Comparison of ENCODE assay signal across 8 cellular contexts in genomic region chr20:23235173-23236027, GRCh38.
A peak's percentile ranks its signal among the peaks of the same experiment; 100 is the strongest.
DNase-seq lines count a peak whose midpoint lies in the region; FAIRE-seq and TF ChIP-seq lines count a peak whose summit lies in the region.

No MANE protein-coding gene starts in this region.

- no peaks in the 10 kb centered on the region for H3K79me2 ChIP-seq in astrocyte (ENCODE audit: insufficient read depth, low read length)

- FAIRE-seq in astrocyte (lab: Jason Lieb, UNC) (no peak), frontal cortex (lab: Jason Lieb, UNC) (no peak)

- peaks cover 20% of the 10 kb centered on the region for H3K27me3 Mint-ChIP-seq in HFFc6 (ENCODE audit: insufficient read depth)
- H3K27me3 Mint-ChIP-seq in astrocyte (ENCODE audit: low read depth, unreplicated experiment) = peaks cover 13% of the 10 kb centered on the region

- no peaks in the 10 kb centered on the region for H3K36me3 ChIP-seq in astrocyte (ENCODE audit: insufficient read depth, low read length)

- TF ChIP-seq CTCF in HFFc6 (IDR thresholded peaks at IDR 0.05) = peak; percentile 92
- peak; percentile 68 for TF ChIP-seq CTCF in astrocyte (IDR thresholded peaks at IDR 0.05; ENCODE audit: insufficient read depth, low read depth, low read length)

- DNase-seq in G401 (ENCODE audit: low spot score) (peak; percentile 56), HFFc6 (peak; percentile 11), NOMO-1 (lab: John Stamatoyannopoulos, UW; ENCODE audit: unreplicated experiment in 2 of 2) (peak; percentile 30 to 65), astrocyte (ENCODE audit: low read depth) (peak; percentile 25), iPS DF 19.7 (ENCODE audit: low read depth, low spot score) (peak; percentile 38), NCI-H2081 treated with DMSO at 0.1 percent for 48 hours (lab: John Stamatoyannopoulos, UW) (no peak), frontal cortex (ENCODE audit: low spot score in 2 of 2) (no peak)
- peak; percentile 32 for DNase-seq in stimulated activated CD4-positive, alpha-beta T cell treated with anti-CD3 and anti-CD28 coated beads, Interleukin-1b, Interleukin-23, amount 100 ng/mL, for 48 hours

- H3K4me2 ChIP-seq in astrocyte (ENCODE audit: low read length) = no peak overlapping the region

- H3K27ac ChIP-seq in astrocyte (ENCODE audit: low read depth, low read length) = no peak overlapping the region

- no peaks in the 10 kb centered on the region for H4K20me1 ChIP-seq in astrocyte (ENCODE audit: insufficient read depth, low read length)

- H2AFZ ChIP-seq in astrocyte (ENCODE audit: low read depth, low read length) = no peak overlapping the region

- peaks cover 18% of the 10 kb centered on the region for H3K4me1 Mint-ChIP-seq in HFFc6 (ENCODE audit: low read depth)
- H3K4me1 Mint-ChIP-seq in astrocyte (ENCODE audit: low read depth, unreplicated experiment) = peaks cover 10% of the 10 kb centered on the region

- H3K9ac ChIP-seq in astrocyte (ENCODE audit: low read length) = no peak overlapping the region

- in situ Hi-C loops in G401 (cut with HindIII; ENCODE audit: low sequenced_read_pairs) = no loop called here

- peaks cover 5% of the 10 kb centered on the region for H3K9me3 ChIP-seq in astrocyte (ENCODE audit: insufficient read depth, low read depth, low read length)

- H3K4me3 ChIP-seq in astrocyte (ENCODE audit: insufficient read depth, low read depth, low read length) = no peak overlapping the region

- H3K27ac Mint-ChIP-seq in HFFc6 = no peak overlapping the region
- H3K27ac Mint-ChIP-seq in astrocyte (ENCODE audit: unreplicated experiment) = no peak overlapping the region

- H3K4me3 Mint-ChIP-seq in HFFc6 = no peak overlapping the region
- H3K4me3 Mint-ChIP-seq in astrocyte (ENCODE audit: unreplicated experiment) = no peak overlapping the region

- H3K9me3 Mint-ChIP-seq in HFFc6 (peaks cover 3% of the 10 kb centered on the region; the same call in 1 of the 2 replicates), astrocyte (ENCODE audit: unreplicated experiment) (peaks cover 23% of the 10 kb centered on the region)

- H3K4me1 ChIP-seq in astrocyte (ENCODE audit: insufficient read depth, low read length) = peaks cover 5% of the 10 kb centered on the region

- H3K36me3 Mint-ChIP-seq in HFFc6 (ENCODE audit: low read depth) (no peaks in the 10 kb centered on the region), astrocyte (ENCODE audit: low read depth, unreplicated experiment) (peaks cover 2% of the 10 kb centered on the region)

- H3K27me3 ChIP-seq in astrocyte (ENCODE audit: insufficient read depth, low read length) = no peaks in the 10 kb centered on the region

Comparison
In these comparisons a context has a peak if more than half of its experiments do, and no peak if none do; other contexts are left out.
1. DNase-seq: peak in G401 (single experiment), HFFc6 (single experiment), NOMO-1 (2 of 2), astrocyte (single experiment), iPS DF 19.7 (single experiment) and stimulated activated CD4-positive, alpha-beta T cell treated with anti-CD3 and anti-CD28 coated beads, Interleukin-1b, Interleukin-23, amount 100 ng/mL, for 48 hours (single experiment); none in NCI-H2081 treated with DMSO at 0.1 percent for 48 hours (single experiment) and frontal cortex (0 of 2).